1 cellular context compared by ENCODE assay signal in genomic region chr2:163735692-163736432, GRCh38.
TF ChIP-seq lines count a peak whose summit lies in the region.

TSS of gene FIGN (minus strand) at chr2:163736008. CDS start at chr2:163734927, 1,081 bp downstream.

TF ChIP-seq in H1, 55 proteins besides CTCF, POLR2A, EP300 and RAD21:
- TF ChIP-seq NANOG (IDR thresholded peaks at IDR 0.05; ENCODE audit: insufficient read depth, low read depth, low read length, poor library complexity, severe bottlenecking) = peak; percentile 22
- peak; percentile 59; the same call in 1 of the 2 replicates for TF ChIP-seq TEAD4 (IDR thresholded peaks at IDR 0.05; ENCODE audit: low read depth, low read length)
- peak; percentile 67 for TF ChIP-seq NRF1 (IDR thresholded peaks at IDR 0.05; ENCODE audit: low read depth, low read length)
- TF ChIP-seq HDAC2 (IDR thresholded peaks at IDR 0.05; ENCODE audit: borderline replicate concordance in 1 of 2, low read depth in 2 of 2, low read length in 2 of 2) = peak; percentile 40 to 80; a peak in 1 of 4 replicates
- TF ChIP-seq RFX5 (IDR thresholded peaks at IDR 0.05; ENCODE audit: borderline replicate concordance, low read depth, low read length) = no peak
- TF ChIP-seq SIN3A (conservative IDR thresholded peaks at IDR 0.05 in 1 of 2, IDR thresholded peaks at IDR 0.05 in 1 of 2; ENCODE audit: low read depth in 1 of 2, low read length in 2 of 2) = peak; percentile 75 to 84; a peak in 2 of 4 replicates
- peak; percentile 89 for TF ChIP-seq TAF1 (IDR thresholded peaks at IDR 0.05; ENCODE audit: low read depth, low read length)
- TF ChIP-seq USF2 (IDR thresholded peaks at IDR 0.05; ENCODE audit: low read length) = no peak
- peak; percentile 90 for TF ChIP-seq SAP30 (IDR thresholded peaks at IDR 0.05; ENCODE audit: insufficient read depth, insufficient replicate concordance, low read length)
- peak; percentile 88 for TF ChIP-seq TBP (IDR thresholded peaks at IDR 0.05; ENCODE audit: low read depth, low read length)
- TF ChIP-seq TCF12 (IDR thresholded peaks at IDR 0.05; ENCODE audit: low read depth, low read length) = 0 out of 2 replicates have a peak, but pooled peaks have one; percentile 27
- peak; percentile 23 for TF ChIP-seq KDM4A (IDR thresholded peaks at IDR 0.05; ENCODE audit: low read depth, low read length, severe bottlenecking)
- TF ChIP-seq POLR2AphosphoS5 (IDR thresholded peaks at IDR 0.05; ENCODE audit: low read depth, low read length) = peak; percentile 93
- peak; percentile 74 for TF ChIP-seq YY1 (IDR thresholded peaks at IDR 0.05; ENCODE audit: low read depth, low read length)
- no peak; the same call in 1 of the 2 replicates for TF ChIP-seq GTF2F1 (IDR thresholded peaks at IDR 0.05; ENCODE audit: borderline replicate concordance, low read depth, low read length)
- TF ChIP-seq TAF7 (optimal IDR thresholded peaks at IDR 0.05; ENCODE audit: borderline replicate concordance, low read depth, low read length) = peak; percentile 85
- TF ChIP-seq PHF8 (conservative IDR thresholded peaks at IDR 0.05; ENCODE audit: low read depth, low read length) = peak; percentile 83; the same call in 1 of the 2 replicates
- no peak for TF ChIP-seq EZH2 (IDR thresholded peaks at IDR 0.05; ENCODE audit: low read depth, low read length, severe bottlenecking)
